In the genomic region with DNA sequence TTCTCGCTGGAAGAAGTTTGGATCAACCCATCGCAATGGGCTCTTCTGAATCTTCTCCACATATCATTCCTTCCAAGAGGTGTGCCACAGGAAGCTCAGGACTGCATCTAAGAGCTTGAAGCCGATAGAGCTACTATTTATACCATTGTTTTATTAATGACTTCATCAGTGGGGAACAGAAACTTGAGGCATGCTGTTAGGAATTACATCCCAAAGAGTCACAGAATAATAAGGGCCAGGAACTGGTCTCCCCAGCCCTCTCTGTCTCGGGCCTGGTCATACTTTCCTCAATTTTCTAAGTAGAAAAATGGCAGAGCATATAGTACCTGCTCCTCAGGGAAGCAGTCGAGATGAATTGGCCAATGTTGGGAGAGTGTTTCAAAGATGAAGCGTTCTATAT, we compare ENCODE assay signal across 18 cellular contexts. TPM values are rescaled to one million over a fixed set of nuclear protein-coding genes. Genes with fewer than 3 reads are reported as not detected.
DNase-seq lines count a peak whose midpoint lies in the region; ATAC-seq lines count a peak whose summit lies in the region.
"Had no signal": no experiment of that assay in that cellular context is flagged by ENCODE, and none has a peak within 500 bp of the region (broad histone marks: within the 10 kb centered on the region; RNA-seq: fewer than 3 reads in every experiment).

No MANE protein-coding gene starts in this region.

- WGBS in mesenchymal stem cell: 98% methylated on average over 5 of the region's 6 CpGs

- no peak overlapping the region for H2BK12ac ChIP-seq in mesenchymal stem cell (ENCODE audit: low read length in 2 of 2)

- no peak overlapping the region for H3K14ac ChIP-seq in mesenchymal stem cell (ENCODE audit: low read length in 2 of 2)

- no peak overlapping the region for H2AFZ ChIP-seq in mesenchymal stem cell (ENCODE audit: low read depth, low read length)

- peak; percentile 72 for DNase-seq in EH (ENCODE audit: low read depth)
- no peak for DNase-seq in SJSA1 (ENCODE audit: low read depth in 1 of 2, low spot score in 2 of 2)
- DNase-seq in mesenchymal stem cell: no peak
- DNase-seq in NCI-H524 (lab: John Stamatoyannopoulos, UW): no peak
- no peak for DNase-seq in stimulated activated naive CD8-positive, alpha-beta T cell treated with anti-CD3 and anti-CD28 coated beads, Interleukin-15, Interleukin-2, amounts not matched to agents 100 U/mL and 50 U/mL, for 24 hours
- no peak for DNase-seq in NCI-H2081 (lab: John Stamatoyannopoulos, UW)
- no peak for DNase-seq in activated naive CD4-positive, alpha-beta T cell treated with Interleukin-2 at 50 U/mL for 16 hours
- DNase-seq: BE2C, Calu3, DMS79 treated with DMSO at 0.1 percent for 48 hours, NCI-H1048, NCI-H1417, NCI-H187, NCI-H2171 treated with DMSO at 0.1 percent for 48 hours, NCI-H524 treated with DMSO at 0.1 percent for 48 hours, NCI-H774, SIG-M5 had no signal

- peak overlapping the region; percentile 63 for H3K9ac ChIP-seq in mesenchymal stem cell (ENCODE audit: low read length)

- H3K36me3 ChIP-seq in SJSA1: no peaks in the 10 kb centered on the region
- no peaks in the 10 kb centered on the region for H3K36me3 ChIP-seq in mesenchymal stem cell (ENCODE audit: control insufficient read depth in 1 of 2, insufficient read depth in 2 of 2, low read depth in 1 of 2, low read length in 2 of 2)
- H3K36me3 ChIP-seq: BE2C had no signal

- ATAC-seq in stimulated activated naive CD8-positive, alpha-beta T cell treated with anti-CD3 and anti-CD28 coated beads, Interleukin-15, Interleukin-2, amounts not matched to agents 100 U/mL and 50 U/mL, for 24 hours: no peak

- H2BK5ac ChIP-seq in mesenchymal stem cell (ENCODE audit: low read depth, low read length, poor library complexity, severe bottlenecking): no peak overlapping the region

- H3K79me1 ChIP-seq in mesenchymal stem cell (replicated peaks; ENCODE audit: low read length, poor library complexity, severe bottlenecking): no peaks in the 10 kb centered on the region

- H4K91ac ChIP-seq in mesenchymal stem cell (ENCODE audit: low read length): no peak overlapping the region

- no peak overlapping the region for H2BK120ac ChIP-seq in mesenchymal stem cell (ENCODE audit: low read depth, low read length)

- H3K4me3 ChIP-seq in SJSA1 (no peak overlapping the region), mesenchymal stem cell (ENCODE audit: insufficient read depth in 1 of 2, low read depth in 1 of 2, low read length in 2 of 2) (no peak overlapping the region)

- no peak overlapping the region for H3K4me2 ChIP-seq in mesenchymal stem cell (ENCODE audit: low read length, poor library complexity, severe bottlenecking)

- H3K23ac ChIP-seq in mesenchymal stem cell (ENCODE audit: low read length in 2 of 2): no peak overlapping the region

- no peak overlapping the region for H3K18ac ChIP-seq in mesenchymal stem cell (ENCODE audit: low read depth in 1 of 2, low read length in 2 of 2)

- H3K9me3 ChIP-seq in SJSA1 (replicated peaks): no peaks in the 10 kb centered on the region
- H3K9me3 ChIP-seq in mesenchymal stem cell (ENCODE audit: control insufficient read depth, low read length): no peaks in the 10 kb centered on the region
- H3K9me3 ChIP-seq: BE2C had no signal

- H3K27ac ChIP-seq in SJSA1 (peak overlapping the region; percentile 58; the same call in 1 of the 2 replicates), mesenchymal stem cell (ENCODE audit: low read length, poor library complexity, severe bottlenecking) (no peak overlapping the region)
- H3K27ac ChIP-seq: HL-60 had no signal

- H2AK5ac ChIP-seq in mesenchymal stem cell (ENCODE audit: low read length, severe bottlenecking): no peak overlapping the region

- no peak overlapping the region for H2BK15ac ChIP-seq in mesenchymal stem cell (ENCODE audit: low read depth, poor library complexity, severe bottlenecking)

- no peak overlapping the region for H3K4ac ChIP-seq in mesenchymal stem cell (ENCODE audit: low read depth in 1 of 2, low read length in 2 of 2)

- H3K27me3 ChIP-seq in SJSA1 (replicated peaks) (no peaks in the 10 kb centered on the region), mesenchymal stem cell (ENCODE audit: control insufficient read depth in 1 of 2, insufficient read depth in 1 of 2, low read length in 2 of 2) (no peaks in the 10 kb centered on the region)
- H3K27me3 ChIP-seq: BE2C had no signal

- no peak overlapping the region for H4K8ac ChIP-seq in mesenchymal stem cell (ENCODE audit: low read length)

- peaks cover 21% of the 10 kb centered on the region for H3K4me1 ChIP-seq in SJSA1 (replicated peaks)
- peaks cover 5% of the 10 kb centered on the region for H3K4me1 ChIP-seq in mesenchymal stem cell (ENCODE audit: control insufficient read depth, insufficient read depth, low read depth, low read length)
- H3K4me1 ChIP-seq: BE2C had no signal

RNA-seq across cellular contexts. Expression of a gene that starts 16.9 kb away (rescaled TPM):
- 3.1 and 3.4 TPM in 2 replicates for total RNA-seq in SJSA1 (2014; rRNA removed; shearing (Covaris generic))
- 3.9 TPM for polyA plus RNA-seq in mesenchymal stem cell (2013, experiment 1 of 2)
- polyA plus RNA-seq in mesenchymal stem cell (2013, experiment 2 of 2): 4.9 TPM

RNA-seq across cellular contexts. Expression of a gene that starts 38.4 kb away (rescaled TPM):
- 1.0 and 4.3 TPM in 2 replicates for total RNA-seq in SJSA1 (2014; rRNA removed; shearing (Covaris generic))
- polyA plus RNA-seq in mesenchymal stem cell (2013, experiment 1 of 2): 14.1 TPM
- polyA plus RNA-seq in mesenchymal stem cell (2013, experiment 2 of 2): 13.7 TPM
